Comparison of ENCODE assay signal across 8 cellular contexts in genomic region chr7:106009511-106010226, GRCh38. TPM values are rescaled to one million over a fixed set of nuclear protein-coding genes. Genes with fewer than 3 reads are reported as not detected.
DNase-seq lines count a peak whose midpoint lies in the region; ATAC-seq, FAIRE-seq and TF ChIP-seq lines count a peak whose summit lies in the region.

No MANE protein-coding gene starts in this region.

- peak overlapping the region; percentile 38 for H4K91ac ChIP-seq in H1 (replicated peaks; ENCODE audit: insufficient read length, low read length)

- H3K56ac ChIP-seq in H1 (replicated peaks; ENCODE audit: insufficient read length, low read depth, low read length), result no peak overlapping the region
- peak overlapping the region; percentile 78 for H3K56ac ChIP-seq in mesendoderm (ENCODE audit: low read length)

- no peak overlapping the region; the same call in 1 of the 2 replicates for H2BK5ac ChIP-seq in H1 (ENCODE audit: low read depth, low read length)
- no peak overlapping the region for H2BK5ac ChIP-seq in mesendoderm (ENCODE audit: low read length)

- H3K27ac ChIP-seq in H1 (ENCODE audit: low read depth, low read length) (0 out of 2 replicates have a peak overlapping the region, but pooled peaks have one; percentile 16), mesendoderm (ENCODE audit: low read depth, low read length) (peak overlapping the region; percentile 41)

- no peaks in the 10 kb centered on the region for H4K20me1 ChIP-seq in H1 (replicated peaks in 1 of 2; ENCODE audit: control insufficient read depth in 1 of 2, insufficient read depth in 2 of 2, low read length in 2 of 2)

- no peak overlapping the region for H3K9ac ChIP-seq in H1 (replicated peaks in 1 of 4; ENCODE audit: extremely low read depth in 1 of 4, low read depth in 3 of 4, low read length in 3 of 4)
- peak overlapping the region; percentile 38 for H3K9ac ChIP-seq in mesendoderm (ENCODE audit: low read length)

- H3K27ac Mint-ChIP-seq in activated CD8-positive, alpha-beta memory T cell treated with anti-CD3 and anti-CD28 coated beads, Interleukin-2, amount 10 ng/mL, durations not matched to agents 7 days and 5 days, result no peak overlapping the region

- peaks cover 8% of the 10 kb centered on the region for H3K9me3 Mint-ChIP-seq in activated CD8-positive, alpha-beta memory T cell treated with anti-CD3 and anti-CD28 coated beads, Interleukin-2, amount 10 ng/mL, durations not matched to agents 7 days and 5 days (ENCODE audit: low read depth)

- H3K4me3 Mint-ChIP-seq in activated CD8-positive, alpha-beta memory T cell treated with anti-CD3 and anti-CD28 coated beads, Interleukin-2, amount 10 ng/mL, durations not matched to agents 7 days and 5 days, result no peak overlapping the region

- peaks cover 6% of the 10 kb centered on the region for H3K4me1 Mint-ChIP-seq in activated CD8-positive, alpha-beta memory T cell treated with anti-CD3 and anti-CD28 coated beads, Interleukin-2, amount 10 ng/mL, durations not matched to agents 7 days and 5 days

- no peaks in the 10 kb centered on the region for H3K23me2 ChIP-seq in H1 (ENCODE audit: low read depth, low read length)

- peak overlapping the region; percentile 13; the same call in 1 of the 2 replicates for H2BK12ac ChIP-seq in H1 (ENCODE audit: low read depth, low read length)

- H4K5ac ChIP-seq in H1 (ENCODE audit: insufficient read length, low read depth, low read length), result no peak overlapping the region
- H4K5ac ChIP-seq in mesendoderm (ENCODE audit: low read length), result no peak overlapping the region

- peaks cover 16 to 25% of the 10 kb centered on the region in 2 experiments for H3K9me3 ChIP-seq in H1 (ENCODE audit: insufficient read depth in 2 of 2, low read depth in 1 of 2, low read length in 1 of 2)

- H3K79me2 ChIP-seq in H1 (ENCODE audit: control insufficient read depth in 1 of 2, insufficient read depth in 2 of 2, low read length in 2 of 2) (no peaks in the 10 kb centered on the region), mesendoderm (ENCODE audit: control insufficient read depth, insufficient read depth, low read length) (no peaks in the 10 kb centered on the region)

- peak overlapping the region; percentile 68 for H2AFZ ChIP-seq in H1 (ENCODE audit: low read length)

- H3K36me3 ChIP-seq in H1 (ENCODE audit: control insufficient read depth in 2 of 4, insufficient read depth in 4 of 4, low read length in 3 of 4) (peaks cover 0 to 2% (median 0%) of the 10 kb centered on the region in 4 experiments; a peak in 1 of 8 replicates), mesendoderm (ENCODE audit: control insufficient read depth, insufficient read depth, low read length) (no peaks in the 10 kb centered on the region)

- H2BK15ac ChIP-seq in H1 (ENCODE audit: low read length) (0 out of 2 replicates have a peak overlapping the region, but pooled peaks have one; percentile 10), mesendoderm (replicated peaks; ENCODE audit: low read depth) (no peak overlapping the region)

- CTCF ChIA-PET in activated CD8-positive, alpha-beta memory T cell treated with anti-CD3 and anti-CD28 coated beads, Interleukin-2, amount 10 ng/mL, durations not matched to agents 7 days and 5 days (lab: Charles Lee), result interaction anchor here (0.8 to 3.3 kb wide), 8 partner anchors 14 to 353 kb away, joined by 3 to 14 read pairs (median 4); no protein-coding TSS in a partner anchor
- CTCF ChIA-PET in H1 (lab: Charles Lee; ENCODE audit: partially characterized antibody), result interaction anchor here (0.6 to 8.6 kb wide), 33 partner anchors 10 to 366 kb away, joined by 3 to 61 read pairs (median 3); no protein-coding TSS in a partner anchor

- H3K27me3 ChIP-seq in H1 (replicated peaks in 1 of 4; ENCODE audit: control insufficient read depth in 3 of 4, extremely low read depth in 1 of 4, insufficient read depth in 3 of 4, low read length in 3 of 4) (peaks cover 0 to 3% (median 2%) of the 10 kb centered on the region in 4 experiments; a peak in 3 of 7 replicates), mesendoderm (ENCODE audit: insufficient read depth, low read length, poor library complexity) (no peaks in the 10 kb centered on the region)

- WGBS in H1 (ENCODE audit: extremely low coverage in 1 of 2, insufficient coverage in 1 of 2, insufficient read length in 1 of 2, insufficient replicate concordance in 2 of 2, low coverage in 1 of 2, low lambda C conversion rate in 2 of 2, missing lambda C conversion rate in 1 of 2), 2 experiments, result 8% methylated on average over 23 of the region's 29 CpGs; no CpG with 5 or more reads in 1 of the 2 experiments
- WGBS in mesendoderm (ENCODE audit: extremely low coverage, insufficient coverage, low lambda C conversion rate), result no CpG with 5 or more reads among the region's 29 CpGs

- H3K14ac ChIP-seq in H1 (ENCODE audit: insufficient read length), result no peak overlapping the region

- no peak overlapping the region; the same call in 1 of the 2 replicates for H3K18ac ChIP-seq in H1 (ENCODE audit: extremely low read depth, low read length)
- H3K18ac ChIP-seq in mesendoderm (ENCODE audit: low read length), result no peak overlapping the region

- in situ Hi-C loops in GM13977 (cut with MboI; ENCODE audit: low pct_unique_long_range_greater_than_20kb, low sequenced_read_pairs, unreplicated experiment), result no loop called here

- peak overlapping the region in 3 of 4 experiments; percentile 13 to 36 (median 26); a peak in 3 of 8 replicates for H3K4me3 ChIP-seq in H1 (ENCODE audit: extremely low read depth in 1 of 4, insufficient read depth in 2 of 4, low read depth in 3 of 4, low read length in 4 of 4)
- H3K4me3 ChIP-seq in mesendoderm (ENCODE audit: low read length), result no peak overlapping the region

- peak; percentile 36 for FAIRE-seq in H1 (lab: Jason Lieb, UNC)

- H3K79me1 ChIP-seq in H1 (ENCODE audit: low read depth, low read length) (no peaks in the 10 kb centered on the region), mesendoderm (ENCODE audit: low read length) (no peaks in the 10 kb centered on the region)

- peaks cover 30% of the 10 kb centered on the region for H3K27me3 Mint-ChIP-seq in activated CD8-positive, alpha-beta memory T cell treated with anti-CD3 and anti-CD28 coated beads, Interleukin-2, amount 10 ng/mL, durations not matched to agents 7 days and 5 days

- 0 out of 2 replicates have a peak overlapping the region, but pooled peaks have one; percentile 9 for H2BK20ac ChIP-seq in H1 (ENCODE audit: low read length)

- peak; percentile 92 to 95 for TF ChIP-seq RAD21 in H1 (IDR thresholded peaks at IDR 0.05 in 1 of 2, conservative IDR thresholded peaks at IDR 0.05 in 1 of 2; ENCODE audit: low read depth in 2 of 2, low read length in 2 of 2)

- TF ChIP-seq CTCF in GM13977 (IDR thresholded peaks at IDR 0.05; ENCODE audit: extremely low read depth, insufficient read depth, missing control alignments) (peak; percentile 98), H1 (IDR thresholded peaks at IDR 0.05; ENCODE audit: control extremely low read depth in 1 of 3, insufficient read depth in 1 of 3, low read depth in 1 of 3, low read length in 3 of 3) (peak; percentile 93 to 97 (median 94))

- H2AK5ac ChIP-seq in H1 (ENCODE audit: low read depth, low read length) (no peak overlapping the region), mesendoderm (ENCODE audit: low read length) (no peak overlapping the region)

- peak overlapping the region; percentile 30 for H3K4ac ChIP-seq in H1 (replicated peaks; ENCODE audit: insufficient read length, low read depth, low read length)
- no peak overlapping the region for H3K4ac ChIP-seq in mesendoderm (ENCODE audit: low read depth, low read length)

- ATAC-seq in HG03095 (IDR thresholded peaks at IDR 0.05; ENCODE audit: unreplicated experiment), result peak; percentile 75
- peak; percentile 96 for ATAC-seq in activated CD8-positive, alpha-beta memory T cell treated with anti-CD3 and anti-CD28 coated beads, Interleukin-2, amount 10 ng/mL, durations not matched to agents 7 days and 5 days
- ATAC-seq in GM21528 (IDR thresholded peaks at IDR 0.05; ENCODE audit: low FRiP score, unreplicated experiment), result no peak

- H3K36me3 Mint-ChIP-seq in activated CD8-positive, alpha-beta memory T cell treated with anti-CD3 and anti-CD28 coated beads, Interleukin-2, amount 10 ng/mL, durations not matched to agents 7 days and 5 days, result no peaks in the 10 kb centered on the region

- TF ChIP-seq EP300 in H1 (IDR thresholded peaks at IDR 0.05; ENCODE audit: borderline replicate concordance in 1 of 2, low read depth in 2 of 2, low read length in 2 of 2), result peak in 1 of 2 experiments; percentile 82; a peak in 1 of 3 replicates

- peak; percentile 80 for DNase-seq in GM13977 (ENCODE audit: low spot score)
- DNase-seq in NCI-H69 (lab: John Stamatoyannopoulos, UW), result peak; percentile 98
- DNase-seq in activated CD8-positive, alpha-beta memory T cell treated with anti-CD3 and anti-CD28 coated beads, Interleukin-2, amount 10 ng/mL, durations not matched to agents 7 days and 5 days, result peak; percentile 76
- DNase-seq in H1 (ENCODE audit: low read depth in 1 of 2, low spot score in 2 of 2), result peak; percentile 88 to 99
- DNase-seq in mesendoderm, result peak; percentile 99
- DNase-seq in stimulated activated CD8-positive, alpha-beta memory T cell treated with anti-CD3 and anti-CD28 coated beads, Interleukin-15, amount 100 ng/mL, for 1 hour (ENCODE audit: low read depth), result peak; percentile 49

- H3K23ac ChIP-seq in H1 (ENCODE audit: insufficient read length), result no peak overlapping the region
- H3K23ac ChIP-seq in mesendoderm (ENCODE audit: low read length), result no peak overlapping the region

- H3K4me2 ChIP-seq in H1 (ENCODE audit: insufficient read depth in 1 of 2, low read depth in 2 of 2, low read length in 2 of 2) (peak overlapping the region; percentile 13 to 59; a peak in 3 of 4 replicates), mesendoderm (ENCODE audit: low read length) (peak overlapping the region; percentile 70)

- POLR2A ChIA-PET in H1 (lab: Charles Lee; ENCODE audit: partially characterized antibody), result interaction anchor here (0.7 to 1.0 kb wide), 6 partner anchors 9 to 75 kb away, joined by 3 read pairs; no protein-coding TSS in a partner anchor

- H3K4me1 ChIP-seq in H1 (replicated peaks in 1 of 4; ENCODE audit: control insufficient read depth in 3 of 4, insufficient read depth in 4 of 4, low read length in 3 of 4) (peaks cover 3 to 12% (median 6%) of the 10 kb centered on the region in 4 experiments; a peak in 6 of 7 replicates), mesendoderm (ENCODE audit: control insufficient read depth, low read depth, low read length) (peaks cover 5% of the 10 kb centered on the region)

- H2BK120ac ChIP-seq in H1 (replicated peaks; ENCODE audit: low read depth, low read length) (peak overlapping the region; percentile 25), mesendoderm (ENCODE audit: low read depth, low read length) (no peak overlapping the region)

- H4K8ac ChIP-seq in H1 (ENCODE audit: extremely low read depth, insufficient read depth, low read length), result no peak overlapping the region
- H4K8ac ChIP-seq in mesendoderm (ENCODE audit: low read depth, low read length), result no peak overlapping the region

- no peak for TF ChIP-seq POLR2A in H1 (IDR thresholded peaks at IDR 0.05; ENCODE audit: control extremely low read depth in 1 of 2, low read depth in 2 of 2, low read length in 2 of 2)

RNA-seq across cellular contexts. Expression of gene CDHR3, which starts 46.6 kb away (rescaled TPM):
- under 1 TPM; 0.30 to 0.58 TPM for total RNA-seq in activated CD8-positive, alpha-beta memory T cell treated with anti-CD3 and anti-CD28 coated beads, Interleukin-2, amount 10 ng/mL, durations not matched to agents 7 days and 5 days
- 5.9 and 6.4 TPM in 2 replicates for total RNA-seq in H1 (2021; fragmentation: NEBNext Ultra II Directional; extraction: Animal tissue kit (Norgen Biotek cat#: 25700))
- polyA plus RNA-seq in H1 (2011; rRNA removed), result 6.8 and 8.0 TPM in 2 replicates
- polyA plus RNA-seq in H1 (2011; cell fraction: cytosol; rRNA removed), result 7.8 TPM
- 16.2 TPM for polyA plus RNA-seq in H1 (2011; cell fraction: nucleus; rRNA removed)
- polyA plus RNA-seq in H1 (2012, experiment 1 of 2), result 6.7 to 8.7 TPM (median 8.4 TPM) in 4 replicates
- 2.2 TPM for polyA plus RNA-seq in H1 (2012, experiment 2 of 2)
- 4.2 TPM for polyA plus RNA-seq in H1 (2013, experiment 1 of 2)
- 5.1 TPM for polyA plus RNA-seq in H1 (2013, experiment 2 of 2)
- 7.2 and 13.7 TPM in 2 replicates for polyA minus RNA-seq in H1 (2011; rRNA and poly(A)+ RNA removed)
- polyA minus RNA-seq in H1 (2011; cell fraction: cytosol; rRNA and poly(A)+ RNA removed), result 5.9 TPM
- 24.5 TPM for polyA minus RNA-seq in H1 (2011; cell fraction: nucleus; rRNA and poly(A)+ RNA removed)
- polyA plus RNA-seq in mesendoderm (2013, experiment 1 of 2), result 4.3 TPM
- polyA plus RNA-seq in mesendoderm (2013, experiment 2 of 2), result 4.9 TPM

Comparison
In these comparisons a context has a peak if more than half of its experiments do, and no peak if none do; other contexts are left out.
1. DNase-seq: peak in every context shown above with its lines; median percentile 99 in mesendoderm; 98 in NCI-H69; 94 in H1; 80 in GM13977; 76 in activated CD8-positive, alpha-beta memory T cell treated with anti-CD3 and anti-CD28 coated beads, Interleukin-2, amount 10 ng/mL, durations not matched to agents 7 days and 5 days; 49 in stimulated activated CD8-positive, alpha-beta memory T cell treated with anti-CD3 and anti-CD28 coated beads, Interleukin-15, amount 100 ng/mL, for 1 hour.